ENCODE assay signal across 1 cellular context in genomic region chr4:79917246-79917645, GRCh38.
TF ChIP-seq lines count a peak whose summit lies in the region.

No MANE protein-coding gene starts in this region.

TF ChIP-seq in K562, 482 proteins besides CTCF, POLR2A, EP300 and RAD21 (continued from another document):
- TF ChIP-seq MGA (IDR thresholded peaks at IDR 0.05): 0 out of 2 replicates have a peak, but pooled peaks have one; percentile 22
- peak; percentile 86 for TF ChIP-seq ZNF384 (IDR thresholded peaks at IDR 0.05; ENCODE audit: low read depth, low read length)
- TF ChIP-seq CHAMP1 (IDR thresholded peaks at IDR 0.05): peak; percentile 52; the same call in 1 of the 2 replicates
- TF ChIP-seq CC2D1A (IDR thresholded peaks at IDR 0.05): peak; percentile 67; the same call in 1 of the 2 replicates
- TF ChIP-seq C11orf30 (IDR thresholded peaks at IDR 0.05; ENCODE audit: low read depth): peak; percentile 56; the same call in 1 of the 2 replicates
- peak; percentile 50; the same call in 1 of the 2 replicates for TF ChIP-seq MAFG (tag; conservative IDR thresholded peaks at IDR 0.05)
- no peak for TF ChIP-seq ZNF121 (CRISPR knock-in tag; conservative IDR thresholded peaks at IDR 0.05)
- TF ChIP-seq ZNF184 (CRISPR knock-in tag; IDR thresholded peaks at IDR 0.05): no peak
- peak; percentile 85 for TF ChIP-seq CTCFL (IDR thresholded peaks at IDR 0.05; ENCODE audit: borderline replicate concordance, insufficient read depth, low read depth, low read length, poor library complexity, severe bottlenecking)
- TF ChIP-seq ZNF274 (IDR thresholded peaks at IDR 0.05; ENCODE audit: borderline replicate concordance, low read depth, low read length): no peak
- no peak for TF ChIP-seq SIN3A (IDR thresholded peaks at IDR 0.05; ENCODE audit: borderline replicate concordance in 2 of 2, control insufficient read depth in 1 of 2, low read depth in 2 of 2, low read length in 2 of 2)
- TF ChIP-seq ZNF316 (IDR thresholded peaks at IDR 0.05): peak; percentile 46; the same call in 1 of the 2 replicates
- TF ChIP-seq ZNF592 (IDR thresholded peaks at IDR 0.05): peak; percentile 17; the same call in 1 of the 2 replicates
